In genomic region chr4:169945636-169946035, GRCh38 we compare ENCODE assay signal across 29 cellular contexts.
"Had no signal": no experiment of that assay in that cellular context is flagged by ENCODE, and none has a peak within 500 bp of the region (broad histone marks: within the 10 kb centered on the region; RNA-seq: fewer than 3 reads in every experiment).

No MANE protein-coding gene starts in this region.

- H3K79me2 ChIP-seq: parathyroid adenoma had no signal

- H2AFZ ChIP-seq: parathyroid adenoma had no signal

- H3K27me3 ChIP-seq: left lung, testis, thyroid gland, transverse colon, upper lobe of left lung had no signal

- H3K9ac ChIP-seq: parathyroid adenoma had no signal

- H3K4me1 ChIP-seq: left lung, lower lobe of right lung, parathyroid adenoma, stomach, testis, upper lobe of left lung had no signal

- H3K9me3 Mint-ChIP-seq: naive thymus-derived CD4-positive, alpha-beta T cell; natural killer cell treated with Interleukin-12 subunit alpha and Interleukin-12 subunit beta and Interleukin-15 and Interleukin-18, amount 100 ng/mL, for 72 hours had no signal

- H3K36me3 ChIP-seq: left lung, lower lobe of right lung, stomach, thyroid gland, transverse colon, upper lobe of left lung had no signal

- H3K9me3 ChIP-seq: left lung, lower lobe of right lung, mucosa of descending colon, stomach, testis, thyroid gland, transverse colon, upper lobe of left lung had no signal

- H3K27ac ChIP-seq: left lung, lower lobe of right lung, parathyroid adenoma, skin epidermis, stomach, testis, thyroid gland, transverse colon, upper lobe of left lung had no signal

- H3K27ac Mint-ChIP-seq: immature natural killer cell; naive thymus-derived CD4-positive, alpha-beta T cell; natural killer cell treated with Interleukin-12 subunit alpha and Interleukin-12 subunit beta and Interleukin-15 and Interleukin-18, amount 100 ng/mL, for 72 hours; stimulated activated naive B cell treated with anti-CD40 and anti-IgM and Interleukin-4, amounts not matched to agents 10 μg/mL and 1 μg/mL and 100 μg/mL, for 72 hours had no signal

- H3K4me3 ChIP-seq: left lung, lower lobe of right lung, mucosa of descending colon, skin epidermis, stomach, testis, thyroid gland, transverse colon, upper lobe of left lung had no signal

- H3K4me3 Mint-ChIP-seq: immature natural killer cell; naive thymus-derived CD4-positive, alpha-beta T cell; natural killer cell treated with Interleukin-12 subunit alpha and Interleukin-12 subunit beta and Interleukin-15 and Interleukin-18, amount 100 ng/mL, for 72 hours; stimulated activated naive B cell treated with anti-CD40 and anti-IgM and Interleukin-4, amounts not matched to agents 10 μg/mL and 1 μg/mL and 100 μg/mL, for 72 hours had no signal

- DNase-seq: hypothalamus; immature natural killer cell; kidney; left colon; left lung; lower lobe of right lung; mammary epithelial cell; midbrain; mucosa of descending colon; naive thymus-derived CD4-positive, alpha-beta T cell; nucleus accumbens; right cardiac atrium; stimulated activated CD4-positive, alpha-beta T cell treated with anti-CD3 and anti-CD28 coated beads, Interleukin-12 subunit alpha, Interleukin-12 subunit beta, amount 100 ng/mL, for 4 hours; stimulated activated CD4-positive, alpha-beta T cell treated with anti-CD3 and anti-CD28 coated beads, Interleukin-15, amount 100 ng/mL, for 24 hours; stimulated activated CD4-positive, alpha-beta T cell treated with anti-CD3 and anti-CD28 coated beads, Interleukin-2, amount 100 ng/mL, for 24 hours; stimulated activated CD4-positive, alpha-beta T cell treated with anti-CD3 and anti-CD28 coated beads, Interleukin-4, amount 100 ng/mL, for 1 hour; stimulated activated naive B cell treated with anti-CD40 and anti-IgM and Interleukin-4, amounts not matched to agents 10 μg/mL and 1 μg/mL and 100 μg/mL, for 72 hours; stimulated activated naive CD8-positive, alpha-beta T cell treated with anti-CD3 and anti-CD28 coated beads, Interleukin-15, Interleukin-2, amounts not matched to agents 100 U/mL and 50 U/mL, for 24 hours; stomach; testis; thyroid gland; transverse colon; upper lobe of left lung had no signal

- ATAC-seq: left colon; left lung; lower lobe of right lung; mucosa of descending colon; naive thymus-derived CD4-positive, alpha-beta T cell; natural killer cell treated with Interleukin-12 subunit alpha and Interleukin-12 subunit beta and Interleukin-15 and Interleukin-18, amount 100 ng/mL, for 72 hours; right cardiac atrium; sciatic nerve; stimulated activated naive B cell treated with anti-CD40 and anti-IgM and Interleukin-4, amounts not matched to agents 10 μg/mL and 1 μg/mL and 100 μg/mL, for 72 hours; stimulated activated naive CD8-positive, alpha-beta T cell treated with anti-CD3 and anti-CD28 coated beads, Interleukin-15, Interleukin-2, amounts not matched to agents 100 U/mL and 50 U/mL, for 24 hours had no signal

- H3K4me1 Mint-ChIP-seq: immature natural killer cell; naive thymus-derived CD4-positive, alpha-beta T cell had no signal

- H3K36me3 Mint-ChIP-seq: immature natural killer cell; naive thymus-derived CD4-positive, alpha-beta T cell; natural killer cell treated with Interleukin-12 subunit alpha and Interleukin-12 subunit beta and Interleukin-15 and Interleukin-18, amount 100 ng/mL, for 72 hours; stimulated activated naive B cell treated with anti-CD40 and anti-IgM and Interleukin-4, amounts not matched to agents 10 μg/mL and 1 μg/mL and 100 μg/mL, for 72 hours had no signal

- FAIRE-seq: islet of Langerhans, kidney, urothelium cell line had no signal
